ENCODE assay signal across 15 cellular contexts in genomic region chr2:61014805-61015204, GRCh38. TPM values are rescaled to one million over a fixed set of nuclear protein-coding genes. Genes with fewer than 3 reads are reported as not detected.
DNase-seq lines count a peak whose midpoint lies in the region; ATAC-seq and TF ChIP-seq lines count a peak whose summit lies in the region.
"Had no signal": no experiment of that assay in that cellular context is flagged by ENCODE, and none has a peak within 500 bp of the region (broad histone marks: within the 10 kb centered on the region; RNA-seq: fewer than 3 reads in every experiment).

No MANE protein-coding gene starts in this region.

- no peak overlapping the region for H3K27ac ChIP-seq in CD4-positive, CD25-positive, alpha-beta regulatory T cell (ENCODE audit: insufficient read depth, low read length, poor library complexity, severe bottlenecking)
- H3K27ac ChIP-seq in mammary epithelial cell (ENCODE audit: insufficient read depth, low read depth, low read length) (no peak overlapping the region), caudate nucleus (ENCODE audit: low read depth, low read length) (no peak overlapping the region), sigmoid colon (no peak overlapping the region)

- TF ChIP-seq CTCF in mammary epithelial cell (conservative IDR thresholded peaks at IDR 0.05 in 1 of 2, IDR thresholded peaks at IDR 0.05 in 1 of 2; ENCODE audit: extremely low read depth in 1 of 2, insufficient read depth in 1 of 2, low read depth in 1 of 2, low read length in 2 of 2) (no peak), neural crest cell (conservative IDR thresholded peaks at IDR 0.05) (no peak), sigmoid colon (IDR thresholded peaks at IDR 0.05) (no peak)

- H3K4me3 Mint-ChIP-seq in CD4-positive, CD25-positive, alpha-beta regulatory T cell: peak overlapping the region in 3 of 4 donors; percentile 29 to 95 (median 70)
- H3K4me3 Mint-ChIP-seq in IgD-negative memory B cell (peak overlapping the region in 3 of 4 donors; percentile 17 to 96 (median 33)), neural crest cell (peak overlapping the region; percentile 74)
- H3K4me3 Mint-ChIP-seq: activated CD4-positive, alpha-beta memory T cell treated with anti-CD3 and anti-CD28 coated beads for 36 hours; CD8-positive, alpha-beta T cell had no signal

- ATAC-seq in CD4-positive, CD25-positive, alpha-beta regulatory T cell (ENCODE audit: low read depth in 2 of 2): no peak
- ATAC-seq: CD8-positive, alpha-beta T cell had no signal

- no peak overlapping the region for H3K4me2 ChIP-seq in mammary epithelial cell (ENCODE audit: insufficient read depth, low read depth, low read length)

- in situ Hi-C loops in mammary epithelial cell (cut with MboI; ENCODE audit: low sequenced_read_pairs in 2 of 2): no loop called here

- no peak overlapping the region for H3K4me3 ChIP-seq in CD4-positive, CD25-positive, alpha-beta regulatory T cell (ENCODE audit: low read depth, low read length)
- H3K4me3 ChIP-seq in mammary epithelial cell (replicated peaks in 1 of 3; ENCODE audit: insufficient read depth in 1 of 3, low read depth in 2 of 3, low read length in 3 of 3): no peak overlapping the region
- no peak overlapping the region for H3K4me3 ChIP-seq in sigmoid colon

- dilution Hi-C loops in mammary epithelial cell (cut with HindIII; ENCODE audit: low sequenced_read_pairs): no loop called here

- no TSS peak for BruUV-seq in mammary epithelial cell (replicated peaks; lab: Mats Ljungman, UMichigan)

- no peaks in the 10 kb centered on the region for H3K27me3 Mint-ChIP-seq in CD4-positive, CD25-positive, alpha-beta regulatory T cell
- no peaks in the 10 kb centered on the region for H3K27me3 Mint-ChIP-seq in IgD-negative memory B cell
- H3K27me3 Mint-ChIP-seq in neural crest cell (ENCODE audit: low read depth): no peaks in the 10 kb centered on the region
- H3K27me3 Mint-ChIP-seq: activated CD4-positive, alpha-beta memory T cell treated with anti-CD3 and anti-CD28 coated beads for 36 hours had no signal

- H3K27me3 ChIP-seq in CD4-positive, CD25-positive, alpha-beta regulatory T cell (ENCODE audit: control insufficient read depth, insufficient read depth, low read length): no peaks in the 10 kb centered on the region
- H3K27me3 ChIP-seq in mammary epithelial cell (ENCODE audit: insufficient read depth, low read length) (no peaks in the 10 kb centered on the region), sigmoid colon (no peaks in the 10 kb centered on the region)

- no peaks in the 10 kb centered on the region for H3K9me3 ChIP-seq in CD4-positive, CD25-positive, alpha-beta regulatory T cell (ENCODE audit: control insufficient read depth in 2 of 2, low read length in 2 of 2)
- no peaks in the 10 kb centered on the region for H3K9me3 ChIP-seq in mammary epithelial cell (replicated peaks; ENCODE audit: insufficient read depth, low read length)
- H3K9me3 ChIP-seq in sigmoid colon: no peaks in the 10 kb centered on the region

- H3K36me3 Mint-ChIP-seq in CD4-positive, CD25-positive, alpha-beta regulatory T cell: no peaks in the 10 kb centered on the region
- H3K36me3 Mint-ChIP-seq in IgD-negative memory B cell: peaks cover 2% of the 10 kb centered on the region
- H3K36me3 Mint-ChIP-seq in neural crest cell (ENCODE audit: low read depth): no peaks in the 10 kb centered on the region
- H3K36me3 Mint-ChIP-seq: activated CD4-positive, alpha-beta memory T cell treated with anti-CD3 and anti-CD28 coated beads for 36 hours had no signal

- CTCF ChIA-PET in mammary epithelial cell (lab: Charles Lee; ENCODE audit: low non-redundant PET): interaction anchor here (0.6 kb wide), 1 partner anchor 16 kb away, joined by 5 read pairs; no protein-coding TSS in a partner anchor

- no peak for DNase-seq in CD4-positive, CD25-positive, alpha-beta regulatory T cell
- DNase-seq in mammary epithelial cell: peak; percentile 70
- no peak for DNase-seq in neural crest cell (ENCODE audit: low read depth, low spot score)
- no peak for DNase-seq in GDM1 (lab: John Stamatoyannopoulos, UW)
- DNase-seq in caudate nucleus (lab: John Stamatoyannopoulos, UW): no peak
- no peak for DNase-seq in sigmoid colon
- no peak for DNase-seq in stimulated activated CD8-positive, alpha-beta memory T cell treated with anti-CD3 and anti-CD28 coated beads, Interleukin-4, amount 100 ng/mL, for 48 hours
- DNase-seq: activated CD4-positive, alpha-beta memory T cell treated with anti-CD3 and anti-CD28 coated beads for 36 hours; activated naive CD4-positive, alpha-beta T cell treated with Interleukin-2 at 50 U/mL for 16 hours; CD8-positive, alpha-beta T cell; glutamatergic neuron; kidney glomerular epithelial cell; NCI-H1694 treated with DMSO at 0.1 percent for 48 hours; stimulated activated CD4-positive, alpha-beta T cell treated with anti-CD3 and anti-CD28 coated beads, Interleukin-1b, Interleukin-23, amount 100 ng/mL, for 48 hours had no signal

- H3K79me2 ChIP-seq in mammary epithelial cell (ENCODE audit: insufficient read depth, low read length): peaks cover 41% of the 10 kb centered on the region

- H2AFZ ChIP-seq in mammary epithelial cell (ENCODE audit: low read depth, low read length): no peak overlapping the region

- intact Hi-C loops in mammary epithelial cell (cut with micrococcal nuclease) (loop anchor here (5.0 kb wide), 1 partner anchor 52 kb away; the partner anchor contains the start of gene SANBR), sigmoid colon (cut with DNase I) (loop anchor here (5.0 kb wide), 2 partner anchors 52 to 133 kb away; partner anchors contain the start of genes REL and SANBR)

- H3K9ac ChIP-seq in mammary epithelial cell (ENCODE audit: insufficient read depth, low read length): no peak overlapping the region

- no peak for TF ChIP-seq EP300 in sigmoid colon (IDR thresholded peaks at IDR 0.05)

- peaks cover 16% of the 10 kb centered on the region for H3K4me1 ChIP-seq in CD4-positive, CD25-positive, alpha-beta regulatory T cell (ENCODE audit: control insufficient read depth, insufficient read depth, low read length, poor library complexity, severe bottlenecking)
- H3K4me1 ChIP-seq in mammary epithelial cell (ENCODE audit: insufficient read depth, low read length): peaks cover 14% of the 10 kb centered on the region
- peaks cover 0 to 34% (median 14%) of the 10 kb centered on the region in 4 donors for H3K4me1 ChIP-seq in sigmoid colon

- H3K27ac Mint-ChIP-seq in CD4-positive, CD25-positive, alpha-beta regulatory T cell: peak overlapping the region in 1 of 3 donors; percentile 60
- H3K27ac Mint-ChIP-seq in IgD-negative memory B cell (peak overlapping the region in 2 of 3 donors; percentile 14 to 27), neural crest cell (ENCODE audit: unreplicated experiment) (no peak overlapping the region)
- H3K27ac Mint-ChIP-seq: activated CD4-positive, alpha-beta memory T cell treated with anti-CD3 and anti-CD28 coated beads for 36 hours; CD8-positive, alpha-beta T cell had no signal

- peaks cover 12 to 45% (median 19%) of the 10 kb centered on the region in 4 donors for H3K4me1 Mint-ChIP-seq in CD4-positive, CD25-positive, alpha-beta regulatory T cell
- H3K4me1 Mint-ChIP-seq in IgD-negative memory B cell: peaks cover 16 to 30% (median 21%) of the 10 kb centered on the region in 3 donors
- H3K4me1 Mint-ChIP-seq in neural crest cell: peaks cover 31% of the 10 kb centered on the region

- WGBS in mammary epithelial cell (ENCODE audit: low coverage, missing lambda C conversion rate): 77% methylated on average over 3 of the region's 3 CpGs
- WGBS in sigmoid colon, 2 donors: 36 to 68% methylated on average over 3 of the region's 3 CpGs

- no peaks in the 10 kb centered on the region for H3K9me3 Mint-ChIP-seq in CD4-positive, CD25-positive, alpha-beta regulatory T cell
- H3K9me3 Mint-ChIP-seq in IgD-negative memory B cell: no peaks in the 10 kb centered on the region
- no peaks in the 10 kb centered on the region for H3K9me3 Mint-ChIP-seq in neural crest cell
- H3K9me3 Mint-ChIP-seq: activated CD4-positive, alpha-beta memory T cell treated with anti-CD3 and anti-CD28 coated beads for 36 hours; CD8-positive, alpha-beta T cell had no signal

- H4K20me1 ChIP-seq in mammary epithelial cell (ENCODE audit: insufficient read depth, low read length): no peaks in the 10 kb centered on the region

- TF ChIP-seq POLR2A in sigmoid colon (IDR thresholded peaks at IDR 0.05): no peak

- peaks cover 3% of the 10 kb centered on the region for H3K36me3 ChIP-seq in CD4-positive, CD25-positive, alpha-beta regulatory T cell (ENCODE audit: control insufficient read depth, insufficient read depth, low read length)
- H3K36me3 ChIP-seq in mammary epithelial cell (ENCODE audit: insufficient read depth, low read length) (no peaks in the 10 kb centered on the region), sigmoid colon (no peaks in the 10 kb centered on the region)

RNA-seq across cellular contexts. Expression of gene PEX13, which starts 2.7 kb away (rescaled TPM):
- 13.1 TPM for total RNA-seq in CD4-positive, CD25-positive, alpha-beta regulatory T cell
- 10 to 100 TPM in 3 of 4 donors, 1 to 10 TPM in 1; 9.4 to 15.6 (median 13.6) TPM for polyA plus RNA-seq in CD4-positive, CD25-positive, alpha-beta regulatory T cell
- polyA plus RNA-seq in IgD-negative memory B cell (10.0 TPM), mammary epithelial cell (20.0 TPM), sigmoid colon (10 to 100 TPM; 12.0 to 14.3 (median 12.8) TPM)
- total RNA-seq in mammary epithelial cell (10 to 100 TPM; 25.5 to 65.2 TPM), neural crest cell (25.2 and 26.9 TPM in 2 replicates), sigmoid colon (10 to 100 TPM; 19.1 to 61.6 (median 30.4) TPM)
- 53.7 TPM for polyA minus RNA-seq in mammary epithelial cell

RNA-seq across cellular contexts. Expression of gene PUS10, which starts 3.2 kb away (rescaled TPM):
- 5.2 TPM for total RNA-seq in CD4-positive, CD25-positive, alpha-beta regulatory T cell
- 1 to 10 TPM; 4.5 to 7.1 (median 5.8) TPM for polyA plus RNA-seq in CD4-positive, CD25-positive, alpha-beta regulatory T cell
- polyA plus RNA-seq in IgD-negative memory B cell (6.8 TPM), mammary epithelial cell (2.3 TPM), sigmoid colon (1 to 10 TPM; 4.2 to 8.3 (median 4.6) TPM)
- total RNA-seq in mammary epithelial cell (1 to 10 TPM; 4.5 to 5.8 TPM), neural crest cell (4.6 and 5.0 TPM in 2 replicates), sigmoid colon (1 to 10 TPM; 3.1 to 7.6 (median 5.5) TPM)
- polyA minus RNA-seq in mammary epithelial cell: 8.2 TPM

RNA-seq across cellular contexts. Expression of gene SANBR, which starts 50.9 kb away (rescaled TPM):
- 11.7 TPM for total RNA-seq in CD4-positive, CD25-positive, alpha-beta regulatory T cell
- polyA plus RNA-seq in CD4-positive, CD25-positive, alpha-beta regulatory T cell: 1 to 10 TPM; 2.4 to 7.7 (median 4.2) TPM
- polyA plus RNA-seq in IgD-negative memory B cell: 1.7 TPM
- 10 to 100 TPM; 11.8 to 12.8 TPM for total RNA-seq in mammary epithelial cell
- polyA plus RNA-seq in mammary epithelial cell: 4.9 TPM
- 11.5 TPM for polyA minus RNA-seq in mammary epithelial cell
- 30.3 and 33.3 TPM in 2 replicates for total RNA-seq in neural crest cell
- total RNA-seq in sigmoid colon: 10 to 100 TPM in 3 of 4 donors, 1 to 10 TPM in 1; 3.1 to 18.5 (median 13.5) TPM
- polyA plus RNA-seq in sigmoid colon: 1 to 10 TPM; 3.0 to 6.5 (median 6.5) TPM
